In genomic region chr6:169382735-169383134, GRCh38 we compare ENCODE assay signal across 17 cellular contexts.
A peak's percentile ranks its signal among the peaks of the same experiment; 100 is the strongest.
DNase-seq lines count a peak whose midpoint lies in the region; ATAC-seq and TF ChIP-seq lines count a peak whose summit lies in the region.
"Had no signal": no experiment of that assay in that cellular context is flagged by ENCODE, and none has a peak within 500 bp of the region (broad histone marks: within the 10 kb centered on the region; RNA-seq: fewer than 3 reads in every experiment).

No MANE protein-coding gene starts in this region.

- no peak for ATAC-seq in activated CD8-positive, alpha-beta memory T cell treated with anti-CD3 and anti-CD28 coated beads, Interleukin-2, amount 10 ng/mL, durations not matched to agents 7 days and 5 days
- ATAC-seq: A549; CD8-positive, alpha-beta T cell had no signal

- H3K27me3 ChIP-seq in BLaER1 (no peaks in the 10 kb centered on the region), esophagus muscularis mucosa (no peaks in the 10 kb centered on the region)

- 91% methylated on average over 1 of the region's 1 CpG for WGBS in esophagus muscularis mucosa

- no peak overlapping the region for H3K27ac ChIP-seq in BLaER1
- H3K27ac ChIP-seq in esophagus muscularis mucosa (replicated peaks in 1 of 4) = no peak overlapping the region
- H3K27ac ChIP-seq: 22Rv1, A549, C4-2B had no signal

- intact Hi-C loops in esophagus muscularis mucosa (cut with DNase I) = no loop called here

- H3K27me3 Mint-ChIP-seq in activated CD8-positive, alpha-beta memory T cell treated with anti-CD3 and anti-CD28 coated beads, Interleukin-2, amount 10 ng/mL, durations not matched to agents 7 days and 5 days = no peaks in the 10 kb centered on the region

- no peak for TF ChIP-seq POLR2A in esophagus muscularis mucosa (IDR thresholded peaks at IDR 0.05; ENCODE audit: low read depth)

- DNase-seq in activated CD8-positive, alpha-beta memory T cell treated with anti-CD3 and anti-CD28 coated beads for 24 hours = peak; percentile 30
- no peak for DNase-seq in activated CD8-positive, alpha-beta memory T cell treated with anti-CD3 and anti-CD28 coated beads, Interleukin-2, amount 10 ng/mL, durations not matched to agents 7 days and 5 days
- DNase-seq in esophagus muscularis mucosa (ENCODE audit: extremely low spot score) (peak; percentile 66), NCI-H526 (lab: John Stamatoyannopoulos, UW) (no peak), GM13976 (ENCODE audit: low spot score) (no peak)
- DNase-seq: AML-193; Calu3; CD4-positive, alpha-beta T cell; CD8-positive, alpha-beta T cell; DMS79 treated with DMSO at 0.1 percent for 48 hours; GF-D8 had no signal

- H3K9me3 ChIP-seq in BLaER1 = peaks cover 16% of the 10 kb centered on the region
- no peaks in the 10 kb centered on the region for H3K9me3 ChIP-seq in esophagus muscularis mucosa
- H3K9me3 ChIP-seq: Caco-2 had no signal

- H3K27ac Mint-ChIP-seq in activated CD8-positive, alpha-beta memory T cell treated with anti-CD3 and anti-CD28 coated beads, Interleukin-2, amount 10 ng/mL, durations not matched to agents 7 days and 5 days = no peak overlapping the region
- H3K27ac Mint-ChIP-seq: B cell; CD4-positive, alpha-beta T cell; CD8-positive, alpha-beta T cell had no signal

- H3K36me3 Mint-ChIP-seq in activated CD8-positive, alpha-beta memory T cell treated with anti-CD3 and anti-CD28 coated beads, Interleukin-2, amount 10 ng/mL, durations not matched to agents 7 days and 5 days = no peaks in the 10 kb centered on the region
- H3K36me3 Mint-ChIP-seq: CD8-positive, alpha-beta T cell had no signal

- no peak overlapping the region for H3K4me3 ChIP-seq in BLaER1
- H3K4me3 ChIP-seq in esophagus muscularis mucosa = no peak overlapping the region
- H3K4me3 ChIP-seq: A549 had no signal

- peaks cover 11% of the 10 kb centered on the region for H3K4me1 ChIP-seq in BLaER1
- H3K4me1 ChIP-seq in esophagus muscularis mucosa = peaks cover 0 to 10% (median 4%) of the 10 kb centered on the region in 4 donors
- H3K4me1 ChIP-seq: A549, Caco-2 had no signal

- no peak overlapping the region for H3K9ac ChIP-seq in BLaER1

- H3K36me3 ChIP-seq in BLaER1 (no peaks in the 10 kb centered on the region), esophagus muscularis mucosa (no peaks in the 10 kb centered on the region)

- H3K9me3 Mint-ChIP-seq in activated CD8-positive, alpha-beta memory T cell treated with anti-CD3 and anti-CD28 coated beads, Interleukin-2, amount 10 ng/mL, durations not matched to agents 7 days and 5 days (ENCODE audit: low read depth) = peaks cover 12% of the 10 kb centered on the region

- no peak for TF ChIP-seq EP300 in esophagus muscularis mucosa (IDR thresholded peaks at IDR 0.05)

- H3K4me1 Mint-ChIP-seq in activated CD8-positive, alpha-beta memory T cell treated with anti-CD3 and anti-CD28 coated beads, Interleukin-2, amount 10 ng/mL, durations not matched to agents 7 days and 5 days = no peaks in the 10 kb centered on the region
- H3K4me1 Mint-ChIP-seq: B cell had no signal

- no peak overlapping the region for H3K4me3 Mint-ChIP-seq in activated CD8-positive, alpha-beta memory T cell treated with anti-CD3 and anti-CD28 coated beads, Interleukin-2, amount 10 ng/mL, durations not matched to agents 7 days and 5 days
- H3K4me3 Mint-ChIP-seq: B cell; CD4-positive, alpha-beta T cell; CD8-positive, alpha-beta T cell had no signal

- H3K4me2 ChIP-seq in BLaER1 = peak overlapping the region; percentile 39
- H3K4me2 ChIP-seq: A549 had no signal

- in situ Hi-C loops in GM13976 (cut with MboI; ENCODE audit: low sequenced_read_pairs, unreplicated experiment) = no loop called here

- no peaks in the 10 kb centered on the region for H4K20me1 ChIP-seq in BLaER1

- TF ChIP-seq CTCF in esophagus muscularis mucosa (IDR thresholded peaks at IDR 0.05) = no peak
- no peak for TF ChIP-seq CTCF in GM13976 (IDR thresholded peaks at IDR 0.05; ENCODE audit: borderline replicate concordance, control extremely low read depth, extremely low read depth, insufficient read depth, missing control alignments)

- CTCF ChIA-PET in activated CD8-positive, alpha-beta memory T cell treated with anti-CD3 and anti-CD28 coated beads, Interleukin-2, amount 10 ng/mL, durations not matched to agents 7 days and 5 days (lab: Charles Lee) = no interaction called here

Comparison
In these comparisons a context has a peak if more than half of its experiments do, and no peak if none do; other contexts are left out.
1. DNase-seq: peak in activated CD8-positive, alpha-beta memory T cell treated with anti-CD3 and anti-CD28 coated beads for 24 hours (single experiment) and esophagus muscularis mucosa (single experiment); none in activated CD8-positive, alpha-beta memory T cell treated with anti-CD3 and anti-CD28 coated beads, Interleukin-2, amount 10 ng/mL, durations not matched to agents 7 days and 5 days (single experiment), NCI-H526 (0 of 2) and GM13976 (single experiment).